1 cellular context compared by ENCODE assay signal in genomic region chr7:48144291-48144768, GRCh38.
A peak's percentile ranks its signal among the peaks of the same experiment; 100 is the strongest.
TF ChIP-seq lines count a peak whose summit lies in the region.

No MANE protein-coding gene starts in this region.

TF ChIP-seq in HepG2, 621 proteins besides CTCF, POLR2A, EP300 and RAD21 (continued from another document and continues in another):
- TF ChIP-seq, protein P1, sequence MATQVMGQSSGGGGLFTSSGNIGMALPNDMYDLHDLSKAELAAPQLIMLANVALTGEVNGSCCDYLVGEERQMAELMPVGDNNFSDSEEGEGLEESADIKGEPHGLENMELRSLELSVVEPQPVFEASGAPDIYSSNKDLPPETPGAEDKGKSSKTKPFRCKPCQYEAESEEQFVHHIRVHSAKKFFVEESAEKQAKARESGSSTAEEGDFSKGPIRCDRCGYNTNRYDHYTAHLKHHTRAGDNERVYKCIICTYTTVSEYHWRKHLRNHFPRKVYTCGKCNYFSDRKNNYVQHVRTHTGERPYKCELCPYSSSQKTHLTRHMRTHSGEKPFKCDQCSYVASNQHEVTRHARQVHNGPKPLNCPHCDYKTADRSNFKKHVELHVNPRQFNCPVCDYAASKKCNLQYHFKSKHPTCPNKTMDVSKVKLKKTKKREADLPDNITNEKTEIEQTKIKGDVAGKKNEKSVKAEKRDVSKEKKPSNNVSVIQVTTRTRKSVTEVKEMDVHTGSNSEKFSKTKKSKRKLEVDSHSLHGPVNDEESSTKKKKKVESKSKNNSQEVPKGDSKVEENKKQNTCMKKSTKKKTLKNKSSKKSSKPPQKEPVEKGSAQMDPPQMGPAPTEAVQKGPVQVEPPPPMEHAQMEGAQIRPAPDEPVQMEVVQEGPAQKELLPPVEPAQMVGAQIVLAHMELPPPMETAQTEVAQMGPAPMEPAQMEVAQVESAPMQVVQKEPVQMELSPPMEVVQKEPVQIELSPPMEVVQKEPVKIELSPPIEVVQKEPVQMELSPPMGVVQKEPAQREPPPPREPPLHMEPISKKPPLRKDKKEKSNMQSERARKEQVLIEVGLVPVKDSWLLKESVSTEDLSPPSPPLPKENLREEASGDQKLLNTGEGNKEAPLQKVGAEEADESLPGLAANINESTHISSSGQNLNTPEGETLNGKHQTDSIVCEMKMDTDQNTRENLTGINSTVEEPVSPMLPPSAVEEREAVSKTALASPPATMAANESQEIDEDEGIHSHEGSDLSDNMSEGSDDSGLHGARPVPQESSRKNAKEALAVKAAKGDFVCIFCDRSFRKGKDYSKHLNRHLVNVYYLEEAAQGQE (IDR thresholded peaks at IDR 0.05; ENCODE audit: borderline replicate concordance in 1 of 2, low read depth in 1 of 2, low read length in 2 of 2) = peak in 1 of 2 experiments; percentile 20; a peak in 1 of 4 replicates
- TF ChIP-seq ZNF780A (CRISPR knock-in tag; IDR thresholded peaks at IDR 0.05) = no peak
- no peak for TF ChIP-seq ZNF572 (CRISPR knock-in tag; IDR thresholded peaks at IDR 0.05)
- TF ChIP-seq SRSF9 (IDR thresholded peaks at IDR 0.05; ENCODE audit: borderline replicate concordance, insufficient read depth, low read depth, low read length, poor library complexity, severe bottlenecking) = no peak
- TF ChIP-seq NPAS2 (CRISPR knock-in tag; IDR thresholded peaks at IDR 0.05; ENCODE audit: borderline replicate concordance) = no peak
- TF ChIP-seq ZNF616 (CRISPR knock-in tag; IDR thresholded peaks at IDR 0.05; ENCODE audit: low read depth) = no peak
- no peak for TF ChIP-seq HBP1 (CRISPR knock-in tag; IDR thresholded peaks at IDR 0.05; ENCODE audit: low read depth)
- no peak for TF ChIP-seq NFKB2 (CRISPR knock-in tag; IDR thresholded peaks at IDR 0.05; ENCODE audit: borderline replicate concordance)
- peak; percentile 91 for TF ChIP-seq NR2F6 (IDR thresholded peaks at IDR 0.05)
- TF ChIP-seq NR2F6 (CRISPR knock-in tag; IDR thresholded peaks at IDR 0.05) = peak; percentile 89
- TF ChIP-seq, protein P2, sequence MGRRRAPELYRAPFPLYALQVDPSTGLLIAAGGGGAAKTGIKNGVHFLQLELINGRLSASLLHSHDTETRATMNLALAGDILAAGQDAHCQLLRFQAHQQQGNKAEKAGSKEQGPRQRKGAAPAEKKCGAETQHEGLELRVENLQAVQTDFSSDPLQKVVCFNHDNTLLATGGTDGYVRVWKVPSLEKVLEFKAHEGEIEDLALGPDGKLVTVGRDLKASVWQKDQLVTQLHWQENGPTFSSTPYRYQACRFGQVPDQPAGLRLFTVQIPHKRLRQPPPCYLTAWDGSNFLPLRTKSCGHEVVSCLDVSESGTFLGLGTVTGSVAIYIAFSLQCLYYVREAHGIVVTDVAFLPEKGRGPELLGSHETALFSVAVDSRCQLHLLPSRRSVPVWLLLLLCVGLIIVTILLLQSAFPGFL (CRISPR knock-in tag; IDR thresholded peaks at IDR 0.05) = no peak
- peak; percentile 61 for TF ChIP-seq CREM (IDR thresholded peaks at IDR 0.05)
- TF ChIP-seq CREM (CRISPR knock-in tag; IDR thresholded peaks at IDR 0.05) = no peak
- TF ChIP-seq ZNF782 (CRISPR knock-in tag; IDR thresholded peaks at IDR 0.05; ENCODE audit: borderline replicate concordance) = no peak
- no peak for TF ChIP-seq TIGD3 (CRISPR knock-in tag; IDR thresholded peaks at IDR 0.05; ENCODE audit: borderline replicate concordance)
- peak; percentile 68; the same call in 1 of the 2 replicates for TF ChIP-seq NR2C2 (CRISPR knock-in tag; IDR thresholded peaks at IDR 0.05; ENCODE audit: borderline replicate concordance)
- 0 out of 2 replicates have a peak, but pooled peaks have one; percentile 31 for TF ChIP-seq DMAP1 (CRISPR knock-in tag; IDR thresholded peaks at IDR 0.05)
- TF ChIP-seq PRDM15 (CRISPR knock-in tag; IDR thresholded peaks at IDR 0.05) = no peak
- no peak for TF ChIP-seq ZNF367 (CRISPR knock-in tag; IDR thresholded peaks at IDR 0.05; ENCODE audit: borderline replicate concordance)
- no peak for TF ChIP-seq ZSCAN30 (CRISPR knock-in tag; IDR thresholded peaks at IDR 0.05)
- TF ChIP-seq DPF2 (CRISPR knock-in tag; IDR thresholded peaks at IDR 0.05; ENCODE audit: borderline replicate concordance, low read depth) = peak; percentile 72; the same call in 1 of the 2 replicates
- TF ChIP-seq TEF (CRISPR knock-in tag; IDR thresholded peaks at IDR 0.05) = no peak
- no peak for TF ChIP-seq ZNF276 (CRISPR knock-in tag; IDR thresholded peaks at IDR 0.05; ENCODE audit: low read depth)
- peak; percentile 68; the same call in 1 of the 2 replicates for TF ChIP-seq ZFP1 (CRISPR knock-in tag; IDR thresholded peaks at IDR 0.05)
- TF ChIP-seq, protein P3, sequence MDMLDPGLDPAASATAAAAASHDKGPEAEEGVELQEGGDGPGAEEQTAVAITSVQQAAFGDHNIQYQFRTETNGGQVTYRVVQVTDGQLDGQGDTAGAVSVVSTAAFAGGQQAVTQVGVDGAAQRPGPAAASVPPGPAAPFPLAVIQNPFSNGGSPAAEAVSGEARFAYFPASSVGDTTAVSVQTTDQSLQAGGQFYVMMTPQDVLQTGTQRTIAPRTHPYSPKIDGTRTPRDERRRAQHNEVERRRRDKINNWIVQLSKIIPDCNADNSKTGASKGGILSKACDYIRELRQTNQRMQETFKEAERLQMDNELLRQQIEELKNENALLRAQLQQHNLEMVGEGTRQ (IDR thresholded peaks at IDR 0.05; ENCODE audit: low read depth, low read length) = no peak
- TF ChIP-seq, protein P3 (CRISPR knock-in tag; IDR thresholded peaks at IDR 0.05; ENCODE audit: borderline replicate concordance) = no peak
- TF ChIP-seq, protein P4, sequence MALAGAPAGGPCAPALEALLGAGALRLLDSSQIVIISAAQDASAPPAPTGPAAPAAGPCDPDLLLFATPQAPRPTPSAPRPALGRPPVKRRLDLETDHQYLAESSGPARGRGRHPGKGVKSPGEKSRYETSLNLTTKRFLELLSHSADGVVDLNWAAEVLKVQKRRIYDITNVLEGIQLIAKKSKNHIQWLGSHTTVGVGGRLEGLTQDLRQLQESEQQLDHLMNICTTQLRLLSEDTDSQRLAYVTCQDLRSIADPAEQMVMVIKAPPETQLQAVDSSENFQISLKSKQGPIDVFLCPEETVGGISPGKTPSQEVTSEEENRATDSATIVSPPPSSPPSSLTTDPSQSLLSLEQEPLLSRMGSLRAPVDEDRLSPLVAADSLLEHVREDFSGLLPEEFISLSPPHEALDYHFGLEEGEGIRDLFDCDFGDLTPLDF (CRISPR knock-in tag; IDR thresholded peaks at IDR 0.05) = no peak
- TF ChIP-seq ZNF292 (CRISPR knock-in tag; IDR thresholded peaks at IDR 0.05; ENCODE audit: borderline replicate concordance, low read depth) = peak; percentile 30; the same call in 1 of the 2 replicates
- peak; percentile 50; the same call in 1 of the 2 replicates for TF ChIP-seq ZNF878 (CRISPR knock-in tag; IDR thresholded peaks at IDR 0.05)
- TF ChIP-seq REL (CRISPR knock-in tag; conservative IDR thresholded peaks at IDR 0.05) = no peak
- no peak for TF ChIP-seq SMYD3 (CRISPR knock-in tag; IDR thresholded peaks at IDR 0.05)
- TF ChIP-seq ZSCAN9 (CRISPR knock-in tag; IDR thresholded peaks at IDR 0.05; ENCODE audit: borderline replicate concordance) = peak; percentile 52; the same call in 1 of the 2 replicates
- peak; percentile 95 for TF ChIP-seq TBX2 (CRISPR knock-in tag; IDR thresholded peaks at IDR 0.05; ENCODE audit: borderline replicate concordance)
- no peak for TF ChIP-seq FOXM1 (CRISPR knock-in tag; IDR thresholded peaks at IDR 0.05)
- peak; percentile 51 for TF ChIP-seq MED8 (CRISPR knock-in tag; IDR thresholded peaks at IDR 0.05; ENCODE audit: insufficient replicate concordance)
- TF ChIP-seq ARID3A (IDR thresholded peaks at IDR 0.05; ENCODE audit: low read depth, low read length) = peak; percentile 97
- no peak for TF ChIP-seq SP4 (CRISPR knock-in tag; IDR thresholded peaks at IDR 0.05)
- TF ChIP-seq, protein P5, sequence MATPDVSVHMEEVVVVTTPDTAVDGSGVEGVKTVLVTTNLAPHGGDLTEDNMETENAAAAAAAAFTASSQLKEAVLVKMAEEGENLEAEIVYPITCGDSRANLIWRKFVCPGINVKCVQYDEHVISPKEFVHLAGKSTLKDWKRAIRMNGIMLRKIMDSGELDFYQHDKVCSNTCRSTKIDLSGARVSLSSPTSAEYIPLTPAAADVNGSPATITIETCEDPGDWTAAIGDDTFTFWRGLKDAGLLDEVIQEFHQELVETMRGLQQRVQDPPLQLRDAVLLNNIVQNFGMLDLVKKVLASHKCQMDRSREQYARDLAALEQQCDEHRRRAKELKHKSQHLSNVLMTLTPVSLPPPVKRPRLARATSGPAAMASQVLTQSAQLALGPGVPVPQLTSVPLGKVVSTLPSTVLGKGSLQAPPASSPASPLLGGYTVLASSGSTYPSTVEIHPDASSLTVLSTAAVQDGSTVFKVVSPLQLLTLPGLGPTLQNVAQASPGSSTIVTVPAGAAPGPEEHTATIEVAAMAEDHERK (CRISPR knock-in tag; IDR thresholded peaks at IDR 0.05; ENCODE audit: low read depth) = no peak
- no peak for TF ChIP-seq ZKSCAN1 (IDR thresholded peaks at IDR 0.05; ENCODE audit: low read length)
- peak; percentile 91 for TF ChIP-seq ELF3 (CRISPR knock-in tag; IDR thresholded peaks at IDR 0.05)
